8 cellular contexts compared by ENCODE assay signal in the genomic region with DNA sequence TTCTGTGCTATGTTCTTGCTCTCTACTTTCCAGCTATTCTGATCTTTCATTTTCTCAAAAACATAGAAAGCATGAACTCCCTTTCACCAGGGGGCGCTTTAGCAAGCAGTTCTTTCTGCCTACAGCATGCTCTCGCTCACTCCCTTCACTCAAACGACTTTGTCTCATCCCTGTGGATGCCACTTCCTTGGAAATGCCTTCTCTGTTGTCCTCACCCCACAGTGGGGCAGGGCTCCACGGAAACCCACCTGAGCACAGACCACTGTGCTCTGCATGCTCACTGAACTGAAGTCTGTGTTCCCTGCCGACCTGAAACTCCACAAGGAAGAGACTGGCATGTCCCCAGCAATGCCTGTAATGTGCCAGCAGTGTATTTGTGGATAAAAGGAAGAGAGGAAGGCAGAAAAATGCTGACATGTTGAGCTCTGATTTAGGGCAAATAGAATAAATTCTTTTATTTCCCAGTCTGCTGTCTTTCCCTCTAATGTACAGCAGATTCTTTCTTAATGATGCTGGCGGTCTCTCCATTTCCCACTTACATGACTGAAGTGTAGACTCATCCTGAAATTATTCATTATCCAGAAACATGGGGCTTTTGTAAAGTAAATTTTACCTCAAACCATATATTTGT. TPM values are rescaled to one million over a fixed set of nuclear protein-coding genes. Genes with fewer than 3 reads are reported as not detected.
DNase-seq lines count a peak whose midpoint lies in the region; ATAC-seq, FAIRE-seq and TF ChIP-seq lines count a peak whose summit lies in the region.

No MANE protein-coding gene starts in this region.

- H3K27ac ChIP-seq in OCI-LY1 (ENCODE audit: low read depth, low read length, poor library complexity, severe bottlenecking) (no peak overlapping the region), HepG2 (ENCODE audit: extremely low read length, insufficient read depth, low read length) (no peak overlapping the region)

- no peaks in the 10 kb centered on the region for H3K9me3 ChIP-seq in OCI-LY1 (ENCODE audit: low read length)
- no peaks in the 10 kb centered on the region for H3K9me3 ChIP-seq in HepG2 (ENCODE audit: low read length)

- no peaks in the 10 kb centered on the region for H3K36me3 Mint-ChIP-seq in natural killer cell treated with Interleukin-12 subunit alpha and Interleukin-12 subunit beta and Interleukin-15 and Interleukin-18, amount 100 ng/mL, for 72 hours

- H3K4me3 ChIP-seq in OCI-LY1 (ENCODE audit: low read depth, low read length, poor library complexity, severe bottlenecking) (no peak overlapping the region), cardiac fibroblast (replicated peaks in 1 of 2; ENCODE audit: low read depth in 2 of 2, low read length in 2 of 2) (peak overlapping the region in 1 of 2 donors; percentile 16), HepG2 (replicated peaks in 1 of 3; ENCODE audit: insufficient read depth in 1 of 3, low read depth in 2 of 3, low read length in 3 of 3) (no peak overlapping the region)

- H3K27me3 ChIP-seq in OCI-LY1 (ENCODE audit: insufficient read depth, low read length): peaks cover 4% of the 10 kb centered on the region; the same call in 1 of the 2 replicates
- H3K27me3 ChIP-seq in HepG2 (ENCODE audit: control insufficient read depth in 1 of 2, insufficient read depth in 2 of 2, low read length in 2 of 2): peaks cover 3 to 15% of the 10 kb centered on the region in 2 experiments; a peak in 4 of 5 replicates

- H3K79me2 ChIP-seq in OCI-LY1 (ENCODE audit: insufficient read depth, low read length) (no peaks in the 10 kb centered on the region), HepG2 (ENCODE audit: insufficient read depth, low read length) (no peaks in the 10 kb centered on the region)

- H3K9me3 Mint-ChIP-seq in natural killer cell treated with Interleukin-12 subunit alpha and Interleukin-12 subunit beta and Interleukin-15 and Interleukin-18, amount 100 ng/mL, for 72 hours: no peaks in the 10 kb centered on the region

- WGBS in HepG2 (ENCODE audit: low lambda C conversion rate): 31% methylated on average over 6 of the region's 6 CpGs

- H2AFZ ChIP-seq in OCI-LY1 (ENCODE audit: low read length) (no peak overlapping the region), HepG2 (ENCODE audit: low read length) (no peak overlapping the region)

- H3K27ac Mint-ChIP-seq in natural killer cell treated with Interleukin-12 subunit alpha and Interleukin-12 subunit beta and Interleukin-15 and Interleukin-18, amount 100 ng/mL, for 72 hours: no peak overlapping the region

- no peak overlapping the region for H3K9ac ChIP-seq in OCI-LY1 (ENCODE audit: low read length)
- no peak overlapping the region for H3K9ac ChIP-seq in HepG2 (ENCODE audit: insufficient read depth, low read depth, low read length)

- intact Hi-C loops in HepG2 (cut with micrococcal nuclease; ENCODE audit: unreplicated experiment): loop anchor here (2.0 kb wide), 1 partner anchor 74 kb away; no protein-coding TSS in a partner anchor

- no peak for TF ChIP-seq EP300 in HepG2 (IDR thresholded peaks at IDR 0.05; ENCODE audit: low read depth in 2 of 2, low read length in 2 of 2)
- no peak for TF ChIP-seq EP300 in HepG2 (CRISPR knock-in tag; IDR thresholded peaks at IDR 0.05; ENCODE audit: borderline replicate concordance)

- TF ChIP-seq RAD21 in HepG2 (CRISPR knock-in tag; IDR thresholded peaks at IDR 0.05): no peak

- H3K4me3 Mint-ChIP-seq in natural killer cell treated with Interleukin-12 subunit alpha and Interleukin-12 subunit beta and Interleukin-15 and Interleukin-18, amount 100 ng/mL, for 72 hours: no peak overlapping the region

- in situ Hi-C loops in GM13976 (cut with MboI; ENCODE audit: low sequenced_read_pairs, unreplicated experiment): no loop called here
- in situ Hi-C loops in HepG2 (cut with HindIII; ENCODE audit: extremely low pct_ligation_motif_present, low pct_unique_long_range_greater_than_20kb): no loop called here

- BruUV-seq in HepG2 (replicated peaks; lab: Mats Ljungman, UMichigan): no TSS peak

- H3K36me3 ChIP-seq in OCI-LY1 (ENCODE audit: insufficient read depth, low read length): no peaks in the 10 kb centered on the region
- no peaks in the 10 kb centered on the region for H3K36me3 ChIP-seq in HepG2 (replicated peaks in 1 of 2; ENCODE audit: control insufficient read depth in 1 of 2, insufficient read depth in 2 of 2, low read length in 2 of 2)

- TF ChIP-seq CTCF in GM13976 (IDR thresholded peaks at IDR 0.05; ENCODE audit: borderline replicate concordance, control extremely low read depth, extremely low read depth, insufficient read depth, missing control alignments): peak; percentile 58
- TF ChIP-seq CTCF in OCI-LY1 (IDR thresholded peaks at IDR 0.05; ENCODE audit: low read length): peak; percentile 72
- peak; percentile 71 for TF ChIP-seq CTCF in cardiac fibroblast (IDR thresholded peaks at IDR 0.05; ENCODE audit: low read depth, low read length)
- TF ChIP-seq CTCF in HepG2 (CRISPR knock-in tag; IDR thresholded peaks at IDR 0.05): peak; percentile 69

- ATAC-seq in HepG2: peak; percentile 61
- no peak for ATAC-seq in natural killer cell treated with Interleukin-12 subunit alpha and Interleukin-12 subunit beta and Interleukin-15 and Interleukin-18, amount 100 ng/mL, for 72 hours
- ATAC-seq in HG03460 (IDR thresholded peaks at IDR 0.05; ENCODE audit: unreplicated experiment): no peak
- ATAC-seq in GM18909 (IDR thresholded peaks at IDR 0.05; ENCODE audit: poor library complexity, unreplicated experiment): no peak

- CTCF ChIA-PET in HepG2 (lab: Yijun Ruan, JAX; ENCODE audit: low intra/inter-chr PET ratio, low total read pairs): no interaction called here

- peaks cover 35 to 52% of the 10 kb centered on the region in 2 donors for H3K27me3 Mint-ChIP-seq in natural killer cell treated with Interleukin-12 subunit alpha and Interleukin-12 subunit beta and Interleukin-15 and Interleukin-18, amount 100 ng/mL, for 72 hours

- H3K4me1 ChIP-seq in OCI-LY1 (ENCODE audit: insufficient read depth, low read length, severe bottlenecking): no peaks in the 10 kb centered on the region
- H3K4me1 ChIP-seq in HepG2 (ENCODE audit: insufficient read depth, low read length): no peaks in the 10 kb centered on the region

- H3K4me2 ChIP-seq in OCI-LY1 (ENCODE audit: low read length): no peak overlapping the region
- no peak overlapping the region for H3K4me2 ChIP-seq in HepG2 (ENCODE audit: low read depth, low read length)

- H3K9me2 ChIP-seq in OCI-LY1 (ENCODE audit: low read depth, low read length): no peaks in the 10 kb centered on the region

- no peaks in the 10 kb centered on the region for H3F3A ChIP-seq in OCI-LY1 (ENCODE audit: insufficient read depth, low read length)

- POLR2A ChIA-PET in HepG2 (lab: Yijun Ruan, JAX): no interaction called here

- no peaks in the 10 kb centered on the region for H4K20me1 ChIP-seq in OCI-LY1 (ENCODE audit: insufficient read depth, low read length)
- no peaks in the 10 kb centered on the region for H4K20me1 ChIP-seq in HepG2 (ENCODE audit: insufficient read depth, low read length)

- DNase-seq in AG20443 (ENCODE audit: low spot score): peak; percentile 79
- peak; percentile 53 for DNase-seq in GM13976 (ENCODE audit: low spot score)
- peak; percentile 70 to 78 for DNase-seq in cardiac fibroblast (ENCODE audit: low read depth in 2 of 2)
- DNase-seq in HepG2 (ENCODE audit: low spot score): peak; percentile 33
- no peak for DNase-seq in natural killer cell treated with Interleukin-12 subunit alpha and Interleukin-12 subunit beta and Interleukin-15 and Interleukin-18, amount 100 ng/mL, for 72 hours (ENCODE audit: low spot score)

- FAIRE-seq in HepG2 (lab: Jason Lieb, UNC): peak; percentile 40

- TF ChIP-seq POLR2A in HepG2 (IDR thresholded peaks at IDR 0.05; ENCODE audit: insufficient read depth in 1 of 2, low read depth in 2 of 2, low read length in 2 of 2): no peak

- H3K4me1 Mint-ChIP-seq in natural killer cell treated with Interleukin-12 subunit alpha and Interleukin-12 subunit beta and Interleukin-15 and Interleukin-18, amount 100 ng/mL, for 72 hours (ENCODE audit: low read depth in 2 of 2): peaks cover 6 to 7% of the 10 kb centered on the region in 2 donors

TF ChIP-seq in HepG2, 621 proteins besides CTCF, POLR2A, EP300 and RAD21:
- TF ChIP-seq STAG1 (CRISPR knock-in tag; IDR thresholded peaks at IDR 0.05) (peak; percentile 50), CHD2 (IDR thresholded peaks at IDR 0.05; ENCODE audit: low read depth, low read length) (no peak), BCL6 (CRISPR knock-in tag; IDR thresholded peaks at IDR 0.05) (peak; percentile 71), TAF15 (IDR thresholded peaks at IDR 0.05; ENCODE audit: low read depth, low read length, poor library complexity, severe bottlenecking) (no peak)

RNA-seq across cellular contexts. Expression of a gene that starts 4.9 kb away (rescaled TPM):
- total RNA-seq in HepG2 (2016; rRNA removed; fragmentation: Illumina TruSeq; extraction: Trizol): not detected in 2 replicates
- not detected in 2 replicates for total RNA-seq in HepG2 (2016; cell fraction: cytosol; rRNA removed; fragmentation: Illumina TruSeq; extraction: Trizol; ENCODE audit: low read depth)
- not detected in 2 replicates for total RNA-seq in HepG2 (2016; cell fraction: insoluble cytoplasmic fraction; rRNA removed; fragmentation: Illumina TruSeq; extraction: Trizol)
- not detected in 2 replicates for total RNA-seq in HepG2 (2016; cell fraction: membrane; rRNA removed; fragmentation: Illumina TruSeq; extraction: Trizol)
- not detected in 2 replicates for total RNA-seq in HepG2 (2016; cell fraction: nucleus; rRNA removed; fragmentation: Illumina TruSeq; extraction: Trizol)
- polyA plus RNA-seq in HepG2 (2011; rRNA removed): not detected in 2 replicates
- polyA plus RNA-seq in HepG2 (2011; cell fraction: cytosol; rRNA removed): not detected in 2 replicates
- polyA plus RNA-seq in HepG2 (2011; cell fraction: nucleus; rRNA removed): not detected in 2 replicates
- not detected in 2 replicates for polyA plus RNA-seq in HepG2 (2012)
- polyA plus RNA-seq in HepG2 (2016; cell fraction: cytosol; fragmentation: Illumina TruSeq; extraction: Trizol; ENCODE audit: low read depth): not detected in 2 replicates
- not detected in 2 replicates for polyA plus RNA-seq in HepG2 (2016; cell fraction: insoluble cytoplasmic fraction; fragmentation: Illumina TruSeq; extraction: Trizol; ENCODE audit: low read depth)
- polyA plus RNA-seq in HepG2 (2016; cell fraction: membrane; fragmentation: Illumina TruSeq; extraction: Trizol; ENCODE audit: low read depth): not detected in 2 replicates
- not detected in 2 replicates for polyA plus RNA-seq in HepG2 (2016; cell fraction: nucleus; fragmentation: Illumina TruSeq; extraction: Trizol; ENCODE audit: insufficient read depth, low read depth)
- 0.60 and 1.2 TPM in 2 replicates for polyA minus RNA-seq in HepG2 (2011; rRNA and poly(A)+ RNA removed; ENCODE audit: low replicate concordance)
- polyA minus RNA-seq in HepG2 (2011; cell fraction: cytosol; rRNA and poly(A)+ RNA removed): not detected in 2 replicates
- polyA minus RNA-seq in HepG2 (2011; cell fraction: nucleus; rRNA and poly(A)+ RNA removed): not detected in 2 replicates
- total RNA-seq in natural killer cell treated with Interleukin-12 subunit alpha and Interleukin-12 subunit beta and Interleukin-15 and Interleukin-18, amount 100 ng/mL, for 72 hours: under 1 TPM in 1 of 2 donors, not detected in 1; 0.11 TPM
